In genomic region chr14:37791384-37792036, GRCh38 we compare ENCODE assay signal across 29 cellular contexts.
"Had no signal": no experiment of that assay in that cellular context is flagged by ENCODE, and none has a peak within 500 bp of the region (broad histone marks: within the 10 kb centered on the region; RNA-seq: fewer than 3 reads in every experiment).

No MANE protein-coding gene starts in this region.

- H3K9ac ChIP-seq: neural progenitor cell had no signal

- H3K36me3 ChIP-seq: gastrocnemius medialis, neural progenitor cell, sigmoid colon, upper lobe of right lung had no signal

- DNase-seq: activated CD4-positive, alpha-beta T cell treated with anti-CD3 and anti-CD28 coated beads for 4 hours; activated CD4-positive, alpha-beta T cell treated with anti-CD3 and anti-CD28 coated beads, Interleukin-2, amount 50 U/mL, for 4 hours; activated effector memory CD4-positive, alpha-beta T cell treated with Interleukin-2 at 50 U/mL for 16 hours; activated naive CD4-positive, alpha-beta T cell treated with Interleukin-2 at 50 U/mL for 16 hours; activated T-cell treated with anti-CD3 and anti-CD28 coated beads for 4 hours; activated T-cell treated with anti-CD3 and anti-CD28 coated beads, Interleukin-2, amount 50 U/mL, for 72 hours; aorta; effector memory CD8-positive, alpha-beta T cell; erythroblast; gastrocnemius medialis; glutamatergic neuron; midbrain; naive thymus-derived CD4-positive, alpha-beta T cell; occipital lobe; sigmoid colon; stimulated activated CD4-positive, alpha-beta T cell treated with anti-CD3 and anti-CD28 coated beads, Interleukin-1b, Interleukin-23, amount 100 ng/mL, for 48 hours; stimulated activated CD4-positive, alpha-beta T cell treated with anti-CD3 and anti-CD28 coated beads, Interleukin-4, amount 100 ng/mL, for 4 hours; stimulated activated CD8-positive, alpha-beta memory T cell treated with anti-CD3 and anti-CD28 coated beads, Interleukin-4, amount 100 ng/mL, for 48 hours; stimulated activated naive CD8-positive, alpha-beta T cell treated with anti-CD3 and anti-CD28 coated beads, Interleukin-15, amount 100 ng/mL, for 72 hours; substantia nigra; upper lobe of right lung had no signal

- H3K4me2 ChIP-seq: neural progenitor cell, smooth muscle cell had no signal

- H3K4me3 ChIP-seq: coronary artery, gastrocnemius medialis, neural progenitor cell, sigmoid colon, smooth muscle cell, upper lobe of right lung had no signal

- H2AFZ ChIP-seq: neural progenitor cell had no signal

- H3K27ac ChIP-seq: coronary artery, gastrocnemius medialis, neural progenitor cell, sigmoid colon, upper lobe of right lung had no signal

- FAIRE-seq: islet of Langerhans had no signal

- ATAC-seq: activated T-cell treated with anti-CD3 and anti-CD28 coated beads, Interleukin-2, amount 50 U/mL, for 72 hours; effector memory CD8-positive, alpha-beta T cell; gastrocnemius medialis; naive thymus-derived CD4-positive, alpha-beta T cell; stimulated activated memory B cell treated with anti-CD40 and anti-IgM and Interleukin-4, amounts not matched to agents 10 μg/mL and 1 μg/mL and 100 μg/mL, for 72 hours; stimulated activated naive CD8-positive, alpha-beta T cell treated with anti-CD3 and anti-CD28 coated beads, Interleukin-15, amount 100 ng/mL, for 72 hours; upper lobe of right lung had no signal

- H3K36me3 Mint-ChIP-seq: activated naive CD8-positive, alpha-beta T cell; brain; memory B cell; naive thymus-derived CD4-positive, alpha-beta T cell; neural progenitor cell; stimulated activated memory B cell treated with anti-CD40 and anti-IgM and Interleukin-4, amounts not matched to agents 10 μg/mL and 1 μg/mL and 100 μg/mL, for 72 hours had no signal

- H3K4me1 Mint-ChIP-seq: brain; memory B cell; naive thymus-derived CD4-positive, alpha-beta T cell; neural progenitor cell; stimulated activated memory B cell treated with anti-CD40 and anti-IgM and Interleukin-4, amounts not matched to agents 10 μg/mL and 1 μg/mL and 100 μg/mL, for 72 hours; stimulated activated naive CD8-positive, alpha-beta T cell treated with anti-CD3 and anti-CD28 coated beads, Interleukin-15, amount 100 ng/mL, for 72 hours had no signal

- H3K9me3 Mint-ChIP-seq: brain; neural progenitor cell; stimulated activated naive CD8-positive, alpha-beta T cell treated with anti-CD3 and anti-CD28 coated beads, Interleukin-15, amount 100 ng/mL, for 72 hours had no signal

- H3K27me3 ChIP-seq: gastrocnemius medialis, neural progenitor cell, sigmoid colon, upper lobe of right lung had no signal

- H3K9me3 ChIP-seq: gastrocnemius medialis, sigmoid colon, upper lobe of right lung had no signal

- H3K27ac Mint-ChIP-seq: activated naive CD8-positive, alpha-beta T cell; activated T-cell treated with anti-CD3 and anti-CD28 coated beads, Interleukin-2, amount 50 U/mL, for 72 hours; brain; effector memory CD8-positive, alpha-beta T cell; memory B cell; naive thymus-derived CD4-positive, alpha-beta T cell; neural progenitor cell; stimulated activated memory B cell treated with anti-CD40 and anti-IgM and Interleukin-4, amounts not matched to agents 10 μg/mL and 1 μg/mL and 100 μg/mL, for 72 hours; stimulated activated naive CD8-positive, alpha-beta T cell treated with anti-CD3 and anti-CD28 coated beads, Interleukin-15, amount 100 ng/mL, for 72 hours had no signal

- H3K4me1 ChIP-seq: gastrocnemius medialis, neural progenitor cell, sigmoid colon, upper lobe of right lung had no signal

- H3K27me3 Mint-ChIP-seq: activated naive CD8-positive, alpha-beta T cell; effector memory CD8-positive, alpha-beta T cell; memory B cell; stimulated activated memory B cell treated with anti-CD40 and anti-IgM and Interleukin-4, amounts not matched to agents 10 μg/mL and 1 μg/mL and 100 μg/mL, for 72 hours; stimulated activated naive CD8-positive, alpha-beta T cell treated with anti-CD3 and anti-CD28 coated beads, Interleukin-15, amount 100 ng/mL, for 72 hours had no signal

- H3K4me3 Mint-ChIP-seq: activated naive CD8-positive, alpha-beta T cell; activated T-cell treated with anti-CD3 and anti-CD28 coated beads, Interleukin-2, amount 50 U/mL, for 72 hours; brain; effector memory CD8-positive, alpha-beta T cell; memory B cell; naive thymus-derived CD4-positive, alpha-beta T cell; neural progenitor cell; stimulated activated memory B cell treated with anti-CD40 and anti-IgM and Interleukin-4, amounts not matched to agents 10 μg/mL and 1 μg/mL and 100 μg/mL, for 72 hours; stimulated activated naive CD8-positive, alpha-beta T cell treated with anti-CD3 and anti-CD28 coated beads, Interleukin-15, amount 100 ng/mL, for 72 hours had no signal
